ENCODE assay signal across 8 cellular contexts in the genomic region with DNA sequence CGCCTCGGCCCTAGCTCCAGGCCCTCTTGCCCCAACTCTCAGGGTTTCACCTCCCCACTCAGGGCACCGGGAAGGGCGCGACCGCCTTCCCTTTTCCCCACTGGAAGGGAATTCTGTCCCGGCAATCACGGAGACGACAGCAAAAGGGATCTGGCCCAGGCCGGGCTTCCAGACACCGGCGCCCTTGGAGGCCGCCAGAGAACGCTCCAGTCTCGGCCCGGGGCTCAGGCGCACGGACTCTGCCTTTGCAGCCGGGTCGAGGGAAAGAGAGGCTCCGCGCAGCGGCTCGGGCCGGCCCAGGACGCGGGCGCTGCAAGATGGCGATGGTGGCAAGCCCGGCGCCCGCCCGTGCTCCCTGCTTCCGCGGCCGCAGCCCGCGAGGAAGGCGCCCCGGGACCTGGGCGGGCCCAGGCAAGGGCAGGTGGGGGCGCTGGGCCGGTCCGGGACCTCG. TPM values are rescaled to one million over a fixed set of nuclear protein-coding genes. Genes with fewer than 3 reads are reported as not detected.
DNase-seq lines count a peak whose midpoint lies in the region; TF ChIP-seq lines count a peak whose summit lies in the region.

No MANE protein-coding gene starts in this region.

- H3K27me3 ChIP-seq in mesendoderm (ENCODE audit: insufficient read depth, low read length, poor library complexity), result no peaks in the 10 kb centered on the region

- peak overlapping the region; percentile 98 for H3K9ac ChIP-seq in mesendoderm (ENCODE audit: low read length)

- peak overlapping the region; percentile 78 for H4K8ac ChIP-seq in mesendoderm (ENCODE audit: low read depth, low read length)

- H2AK5ac ChIP-seq in mesendoderm (ENCODE audit: low read length), result no peak overlapping the region

- TF ChIP-seq RAD21 in Ishikawa (IDR thresholded peaks at IDR 0.05; ENCODE audit: low read depth), result no peak

- WGBS in mesendoderm (ENCODE audit: extremely low coverage, insufficient coverage, low lambda C conversion rate), result no CpG with 5 or more reads among the region's 45 CpGs

- H2BK5ac ChIP-seq in mesendoderm (ENCODE audit: low read length), result no peak overlapping the region

- peaks cover 5% of the 10 kb centered on the region for H3K4me1 ChIP-seq in mesendoderm (ENCODE audit: control insufficient read depth, low read depth, low read length)

- H3K79me1 ChIP-seq in mesendoderm (ENCODE audit: low read length), result peaks cover 13% of the 10 kb centered on the region

- H2BK15ac ChIP-seq in mesendoderm (replicated peaks; ENCODE audit: low read depth), result no peak overlapping the region

- peak overlapping the region; percentile 45 for H3K23ac ChIP-seq in mesendoderm (ENCODE audit: low read length)

- TF ChIP-seq EP300 in Ishikawa (IDR thresholded peaks at IDR 0.05; ENCODE audit: borderline replicate concordance), result no peak

- peak; percentile 30 for DNase-seq in activated gamma-delta T cell treated with anti-CD3 and anti-CD28 coated beads, Interleukin-2, amount 50 U/mL, for 16 hours (ENCODE audit: low read depth)
- DNase-seq in activated gamma-delta T cell (lab: John Stamatoyannopoulos, UW), result no peak
- DNase-seq in caudate nucleus (lab: John Stamatoyannopoulos, UW), result peak in 2 of 61 donors; percentile 27 to 53
- DNase-seq in mesendoderm, result no peak
- peak; percentile 48 for DNase-seq in ureter (ENCODE audit: low spot score)
- no peak for DNase-seq in NCI-H69 (lab: John Stamatoyannopoulos, UW)
- DNase-seq in NCI-H1436 treated with DMSO at 0.1 percent for 48 hours (lab: John Stamatoyannopoulos, UW), result no peak

- H3K27ac ChIP-seq in caudate nucleus (ENCODE audit: low read depth, low read length) (peak overlapping the region; percentile 88), mesendoderm (ENCODE audit: low read depth, low read length) (peak overlapping the region; percentile 90)

- peak overlapping the region; percentile 96 for H3K56ac ChIP-seq in mesendoderm (ENCODE audit: low read length)

- peak overlapping the region; percentile 29 for H2BK120ac ChIP-seq in mesendoderm (ENCODE audit: low read depth, low read length)

- peak overlapping the region; percentile 75 for H3K4me2 ChIP-seq in mesendoderm (ENCODE audit: low read length)

- H4K5ac ChIP-seq in mesendoderm (ENCODE audit: low read length), result no peak overlapping the region

- peak overlapping the region; percentile 97 for H3K4ac ChIP-seq in mesendoderm (ENCODE audit: low read depth, low read length)

- H3K36me3 ChIP-seq in mesendoderm (ENCODE audit: control insufficient read depth, insufficient read depth, low read length), result no peaks in the 10 kb centered on the region

- H3K79me2 ChIP-seq in mesendoderm (ENCODE audit: control insufficient read depth, insufficient read depth, low read length), result peaks cover 51% of the 10 kb centered on the region

- peak overlapping the region; percentile 89 for H3K18ac ChIP-seq in mesendoderm (ENCODE audit: low read length)

- H3K4me3 ChIP-seq in mesendoderm (ENCODE audit: low read length), result peak overlapping the region; percentile 89

TF ChIP-seq in Ishikawa, 13 proteins besides CTCF, POLR2A, EP300 and RAD21:
- TF ChIP-seq TAF1 (IDR thresholded peaks at IDR 0.05; ENCODE audit: low read depth) (peak; percentile 40; the same call in 1 of the 2 replicates), TEAD4 (IDR thresholded peaks at IDR 0.05) (no peak), NFIC (IDR thresholded peaks at IDR 0.05) (no peak), TCF12 (IDR thresholded peaks at IDR 0.05; ENCODE audit: low read depth) (no peak), EGR1 (IDR thresholded peaks at IDR 0.05) (no peak), YY1 (IDR thresholded peaks at IDR 0.05; ENCODE audit: low read depth) (peak; percentile 74), ZBTB7A (IDR thresholded peaks at IDR 0.05; ENCODE audit: low read depth) (no peak)
- TF ChIP-seq, protein P1, sequence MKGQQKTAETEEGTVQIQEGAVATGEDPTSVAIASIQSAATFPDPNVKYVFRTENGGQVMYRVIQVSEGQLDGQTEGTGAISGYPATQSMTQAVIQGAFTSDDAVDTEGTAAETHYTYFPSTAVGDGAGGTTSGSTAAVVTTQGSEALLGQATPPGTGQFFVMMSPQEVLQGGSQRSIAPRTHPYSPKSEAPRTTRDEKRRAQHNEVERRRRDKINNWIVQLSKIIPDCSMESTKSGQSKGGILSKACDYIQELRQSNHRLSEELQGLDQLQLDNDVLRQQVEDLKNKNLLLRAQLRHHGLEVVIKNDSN (IDR thresholded peaks at IDR 0.05), result no peak

RNA-seq across cellular contexts. Expression of a gene that starts 1.1 kb away (rescaled TPM):
- polyA plus RNA-seq in mesendoderm (2013, experiment 1 of 2), result 64.9 TPM
- polyA plus RNA-seq in mesendoderm (2013, experiment 2 of 2), result 65.1 TPM
- 171 TPM for total RNA-seq in ureter

RNA-seq across cellular contexts. Expression of a gene that starts 41.9 kb away (rescaled TPM):
- polyA plus RNA-seq in mesendoderm (2013, experiment 1 of 2), result 57.0 TPM
- polyA plus RNA-seq in mesendoderm (2013, experiment 2 of 2), result 55.7 TPM
- 75.3 TPM for total RNA-seq in ureter

Comparison
In these comparisons a context has a peak if more than half of its experiments do, and no peak if none do; other contexts are left out.
1. DNase-seq: peak in activated gamma-delta T cell treated with anti-CD3 and anti-CD28 coated beads, Interleukin-2, amount 50 U/mL, for 16 hours (single experiment) and ureter (single experiment); none in activated gamma-delta T cell (single experiment), mesendoderm (single experiment), NCI-H69 (single experiment) and NCI-H1436 treated with DMSO at 0.1 percent for 48 hours (single experiment).